In genomic region chr7:32501522-32501921, GRCh38 we compare ENCODE assay signal across 12 cellular contexts. TPM values are rescaled to one million over a fixed set of nuclear protein-coding genes. Genes with fewer than 3 reads are reported as not detected.
DNase-seq lines count a peak whose midpoint lies in the region; ATAC-seq and TF ChIP-seq lines count a peak whose summit lies in the region.
"Had no signal": no experiment of that assay in that cellular context is flagged by ENCODE, and none has a peak within 500 bp of the region (broad histone marks: within the 10 kb centered on the region; RNA-seq: fewer than 3 reads in every experiment).

No MANE protein-coding gene starts in this region.

- no peak overlapping the region for H2AFZ ChIP-seq in SK-N-SH (ENCODE audit: low read depth)

- TF ChIP-seq RAD21 in SK-N-SH (IDR thresholded peaks at IDR 0.05; ENCODE audit: low read length), result no peak

- peaks cover 39% of the 10 kb centered on the region for H4K20me1 ChIP-seq in SK-N-SH (ENCODE audit: insufficient read depth)

- H3K27ac ChIP-seq in SK-N-SH (ENCODE audit: low read depth in 2 of 2, low read length in 1 of 2) (peak overlapping the region in 1 of 2 experiments; percentile 75; a peak in 2 of 4 replicates), skin epidermis (peak overlapping the region in 11 of 21 experiments; percentile 1 to 67 (median 34)), colonic mucosa (no peak overlapping the region)
- H3K27ac ChIP-seq: 22Rv1 had no signal

- H3K79me2 ChIP-seq in SK-N-SH (ENCODE audit: insufficient read depth), result peaks cover 95% of the 10 kb centered on the region

- intact Hi-C loops in colonic mucosa (cut with DNase I), result no loop called here

- H3K4me2 ChIP-seq in SK-N-SH, result peak overlapping the region; percentile 41

- no peak for ATAC-seq in GM21526 (IDR thresholded peaks at IDR 0.05; ENCODE audit: low FRiP score, unreplicated experiment)
- ATAC-seq: gastroesophageal sphincter had no signal

- 83% methylated on average over 1 of the region's 1 CpG for WGBS in SK-N-SH (ENCODE audit: low lambda C conversion rate)

- no peak for TF ChIP-seq EP300 in SK-N-SH (IDR thresholded peaks at IDR 0.05; ENCODE audit: borderline replicate concordance in 1 of 2, low read depth in 1 of 2, low read length in 1 of 2)

- H3F3A ChIP-seq in SK-N-SH (replicated peaks; ENCODE audit: insufficient read depth), result peaks cover 30% of the 10 kb centered on the region

- H3K4me1 ChIP-seq in SK-N-SH (ENCODE audit: control insufficient read depth in 1 of 2, insufficient read depth in 2 of 2, low read depth in 1 of 2, low read length in 1 of 2) (peaks cover 3 to 18% of the 10 kb centered on the region in 2 experiments), colonic mucosa (peaks cover 1% of the 10 kb centered on the region)

- TF ChIP-seq CTCF in SK-N-SH (IDR thresholded peaks at IDR 0.05) (no peak), colonic mucosa (IDR thresholded peaks at IDR 0.05) (no peak)

- CTCF ChIA-PET in SK-N-SH (lab: Yijun Ruan, JAX), result interaction anchor here (1.1 kb wide), 1 partner anchor 345 kb away, joined by 3 read pairs; no protein-coding TSS in a partner anchor

- peaks cover 0 to 22% of the 10 kb centered on the region in 2 experiments for H3K36me3 ChIP-seq in SK-N-SH (replicated peaks in 1 of 2; ENCODE audit: control insufficient read depth in 1 of 2, insufficient read depth in 2 of 2, low read length in 1 of 2)
- H3K36me3 ChIP-seq in colonic mucosa, result no peaks in the 10 kb centered on the region

- peak; percentile 42 for DNase-seq in DMS53 (lab: John Stamatoyannopoulos, UW)
- no peak for DNase-seq in DMS53 treated with DMSO at 0.1 percent for 48 hours (lab: John Stamatoyannopoulos, UW; ENCODE audit: unreplicated experiment)
- DNase-seq in SK-N-SH, result no peak
- peak; percentile 54 for DNase-seq in fibroblast of peridontal ligament (ENCODE audit: extremely low read depth)
- no peak for DNase-seq in colonic mucosa
- DNase-seq in SHP77 treated with DMSO at 0.1 percent for 48 hours (lab: John Stamatoyannopoulos, UW), result no peak
- DNase-seq: activated B cell treated with CpG ODN at 0.5 μM for 24 hours, testis had no signal

- POLR2A ChIA-PET in SK-N-SH (lab: Yijun Ruan, JAX), result no interaction called here

- no peaks in the 10 kb centered on the region; the same call in 1 of the 2 replicates for H3K9me3 ChIP-seq in SK-N-SH
- no peaks in the 10 kb centered on the region for H3K9me3 ChIP-seq in colonic mucosa
- H3K9me3 ChIP-seq: gastroesophageal sphincter, testis had no signal

- peak overlapping the region in 1 of 2 experiments; percentile 5; a peak in 1 of 4 replicates for H3K4me3 ChIP-seq in SK-N-SH (ENCODE audit: low read depth in 2 of 2, low read length in 1 of 2)
- no peak overlapping the region for H3K4me3 ChIP-seq in skin epidermis
- H3K4me3 ChIP-seq in colonic mucosa, result no peak overlapping the region
- H3K4me3 ChIP-seq: gastroesophageal sphincter, testis had no signal

- peak overlapping the region; percentile 11; the same call in 1 of the 2 replicates for H3K9ac ChIP-seq in SK-N-SH
- H3K9ac ChIP-seq in colonic mucosa (ENCODE audit: low read depth in 2 of 2, low read length in 2 of 2), result no peak overlapping the region

- no peaks in the 10 kb centered on the region for H3K27me3 ChIP-seq in SK-N-SH (ENCODE audit: insufficient read depth)
- H3K27me3 ChIP-seq in colonic mucosa, result no peaks in the 10 kb centered on the region
- H3K27me3 ChIP-seq: gastroesophageal sphincter, testis had no signal

- H3K9me2 ChIP-seq in SK-N-SH, result no peaks in the 10 kb centered on the region

TF ChIP-seq in SK-N-SH, 30 proteins besides CTCF, POLR2A, EP300 and RAD21 (continues in another document):
- TF ChIP-seq FOSL2 (IDR thresholded peaks at IDR 0.05; ENCODE audit: borderline replicate concordance, low read depth), result peak; percentile 75; the same call in 1 of the 2 replicates
- TF ChIP-seq REST (IDR thresholded peaks at IDR 0.05; ENCODE audit: low read depth, low read length), result no peak
- TF ChIP-seq TAF1 (IDR thresholded peaks at IDR 0.05; ENCODE audit: borderline replicate concordance, low read depth, low read length), result no peak
- TF ChIP-seq TCF12 (IDR thresholded peaks at IDR 0.05), result peak; percentile 49; the same call in 1 of the 2 replicates
- TF ChIP-seq NRF1 (IDR thresholded peaks at IDR 0.05; ENCODE audit: low read depth, low read length), result no peak
- TF ChIP-seq POLR2AphosphoS5 (IDR thresholded peaks at IDR 0.05; ENCODE audit: low read depth, low read length), result no peak
- peak; percentile 55 for TF ChIP-seq JUND (IDR thresholded peaks at IDR 0.05)
- TF ChIP-seq TEAD4 (IDR thresholded peaks at IDR 0.05; ENCODE audit: borderline replicate concordance, insufficient read depth), result no peak
- no peak for TF ChIP-seq GABPA (IDR thresholded peaks at IDR 0.05; ENCODE audit: low read depth)
- no peak for TF ChIP-seq ZBTB33 (IDR thresholded peaks at IDR 0.05; ENCODE audit: borderline replicate concordance, low read depth)
- TF ChIP-seq USF1 (IDR thresholded peaks at IDR 0.05; ENCODE audit: borderline replicate concordance, low read depth), result no peak
- TF ChIP-seq PBX3 (IDR thresholded peaks at IDR 0.05), result peak; percentile 56
- no peak for TF ChIP-seq FOXM1 (IDR thresholded peaks at IDR 0.05; ENCODE audit: low read depth)
- no peak for TF ChIP-seq FOXJ3 (CRISPR knock-in tag; IDR thresholded peaks at IDR 0.05)
- no peak for TF ChIP-seq EZH2phosphoT487 (IDR thresholded peaks at IDR 0.05; ENCODE audit: borderline replicate concordance, low read depth)
- TF ChIP-seq MEF2A (IDR thresholded peaks at IDR 0.05; ENCODE audit: borderline replicate concordance, low read depth), result no peak

RNA-seq across cellular contexts. Expression of gene AVL9, which starts 6.2 kb away (rescaled TPM):
- polyA plus RNA-seq in SK-N-SH (2012; rRNA removed), result 8.9 and 11.0 TPM in 2 replicates
- polyA plus RNA-seq in SK-N-SH (2012; cell fraction: cytosol; rRNA removed), result 11.6 and 12.3 TPM in 2 replicates
- polyA plus RNA-seq in SK-N-SH (2012; cell fraction: nucleus; rRNA removed), result 14.2 and 22.6 TPM in 2 replicates
- total RNA-seq in colonic mucosa, result 10 to 100 TPM; 86.1 to 97.3 TPM

RNA-seq across cellular contexts. Expression of gene LSM5, which starts 11.3 kb away (rescaled TPM):
- 21.2 and 22.2 TPM in 2 replicates for polyA plus RNA-seq in SK-N-SH (2012; rRNA removed)
- 34.6 and 60.8 TPM in 2 replicates for polyA plus RNA-seq in SK-N-SH (2012; cell fraction: cytosol; rRNA removed)
- polyA plus RNA-seq in SK-N-SH (2012; cell fraction: nucleus; rRNA removed), result 12.4 and 21.0 TPM in 2 replicates
- 10 to 100 TPM; 42.7 to 64.3 TPM for total RNA-seq in colonic mucosa

Comparison
In these comparisons a context has a peak if more than half of its experiments do, and no peak if none do; other contexts are left out.
1. DNase-seq: peak in DMS53 (single experiment) and fibroblast of peridontal ligament (single experiment); none in DMS53 treated with DMSO at 0.1 percent for 48 hours (single experiment), SK-N-SH (single experiment), colonic mucosa (single experiment) and SHP77 treated with DMSO at 0.1 percent for 48 hours (single experiment).